ENCODE assay signal across 17 cellular contexts in genomic region chr10:6221192-6221940, GRCh38. TPM values are rescaled to one million over a fixed set of nuclear protein-coding genes. Genes with fewer than 3 reads are reported as not detected.
DNase-seq lines count a peak whose midpoint lies in the region; ATAC-seq and TF ChIP-seq lines count a peak whose summit lies in the region.
"Had no signal": no experiment of that assay in that cellular context is flagged by ENCODE, and none has a peak within 500 bp of the region (broad histone marks: within the 10 kb centered on the region; RNA-seq: fewer than 3 reads in every experiment).

No MANE protein-coding gene starts in this region.

- WGBS in GM23248 (ENCODE audit: low coverage in 1 of 2, low lambda C conversion rate in 2 of 2, missing lambda C conversion rate in 2 of 2), 2 experiments, result 94 to 95% methylated on average over 26 to 29 of the region's 30 CpGs

- H3K27me3 ChIP-seq in A673 (replicated peaks; ENCODE audit: insufficient read depth, low read depth, low read length, poor library complexity) (no peaks in the 10 kb centered on the region), GM23248 (replicated peaks; ENCODE audit: insufficient read depth) (no peaks in the 10 kb centered on the region)
- H3K27me3 ChIP-seq: breast epithelium, uterus had no signal

- H3K4me1 ChIP-seq in A673 (ENCODE audit: insufficient read depth, low read length, poor library complexity, severe bottlenecking) (peaks cover 64% of the 10 kb centered on the region), GM23248 (ENCODE audit: insufficient read depth) (peaks cover 10% of the 10 kb centered on the region)
- H3K4me1 ChIP-seq: breast epithelium, lower lobe of right lung, uterus had no signal

- H3K4me1 Mint-ChIP-seq in endothelial cell (ENCODE audit: unreplicated experiment), result no peaks in the 10 kb centered on the region
- no peaks in the 10 kb centered on the region for H3K4me1 Mint-ChIP-seq in progenitor cell of endocrine pancreas (ENCODE audit: low read depth)

- H3K27ac ChIP-seq in A673 (ENCODE audit: low read depth, low read length, poor library complexity, severe bottlenecking), result peak overlapping the region; percentile 95
- H3K27ac ChIP-seq in GM23248, result peak overlapping the region; percentile 58; the same call in 1 of the 2 replicates
- H3K27ac ChIP-seq: lower lobe of right lung, uterus had no signal

- no TSS peak for BruUV-seq in A673 (replicated peaks; lab: Mats Ljungman, UMichigan)

- H3K9me2 ChIP-seq in GM23248 (ENCODE audit: insufficient read depth), result no peaks in the 10 kb centered on the region

- H3F3A ChIP-seq in GM23248 (ENCODE audit: insufficient read depth), result peaks cover 9% of the 10 kb centered on the region

- POLR2A ChIA-PET in A673 (lab: Charles Lee; ENCODE audit: low non-redundant PET), result no interaction called here

- H3K79me2 ChIP-seq in GM23248 (ENCODE audit: insufficient read depth), result no peaks in the 10 kb centered on the region

- H3K4me3 Mint-ChIP-seq in endothelial cell (ENCODE audit: unreplicated experiment), result peak overlapping the region; percentile 61
- H3K4me3 Mint-ChIP-seq in progenitor cell of endocrine pancreas (ENCODE audit: low read depth), result no peak overlapping the region
- H3K4me3 Mint-ChIP-seq: activated naive CD8-positive, alpha-beta T cell treated with anti-CD3 and anti-CD28 coated beads, Interleukin-2, amount 10 ng/mL, durations not matched to agents 7 days and 5 days; natural killer cell treated with Interleukin-12 subunit alpha and Interleukin-12 subunit beta and Interleukin-15 and Interleukin-18, amount 100 ng/mL, for 72 hours had no signal

- no peak overlapping the region for H3K9ac ChIP-seq in GM23248

- no peak for DNase-seq in A673 (ENCODE audit: low spot score)
- DNase-seq in GM23248, result no peak
- DNase-seq in endothelial cell (ENCODE audit: low spot score), result no peak
- DNase-seq in progenitor cell of endocrine pancreas (ENCODE audit: low spot score, unreplicated experiment), result no peak
- DNase-seq in LoVo (ENCODE audit: low spot score), result no peak
- DNase-seq: activated naive CD8-positive, alpha-beta T cell treated with anti-CD3 and anti-CD28 coated beads, Interleukin-2, amount 10 ng/mL, durations not matched to agents 7 days and 5 days; AML-193; lower lobe of right lung; NCI-H1930; RPMI8226; stimulated activated naive CD4-positive, alpha-beta T cell treated with Interleukin-2 at 50 U/mL for 16 hours; uterus had no signal

- peaks cover 5% of the 10 kb centered on the region for H3K27me3 Mint-ChIP-seq in endothelial cell (ENCODE audit: unreplicated experiment)
- no peaks in the 10 kb centered on the region for H3K27me3 Mint-ChIP-seq in progenitor cell of endocrine pancreas
- H3K27me3 Mint-ChIP-seq: activated naive CD8-positive, alpha-beta T cell treated with anti-CD3 and anti-CD28 coated beads, Interleukin-2, amount 10 ng/mL, durations not matched to agents 7 days and 5 days; natural killer cell treated with Interleukin-12 subunit alpha and Interleukin-12 subunit beta and Interleukin-15 and Interleukin-18, amount 100 ng/mL, for 72 hours had no signal

- H3K4me2 ChIP-seq in GM23248 (ENCODE audit: unreplicated experiment), result no peak overlapping the region

- intact Hi-C loops in A673 (cut with micrococcal nuclease; ENCODE audit: unreplicated experiment), result no loop called here

- TF ChIP-seq CTCF in A673 (conservative IDR thresholded peaks at IDR 0.05; ENCODE audit: low read depth, low read length) (no peak), endothelial cell (IDR thresholded peaks at IDR 0.05; ENCODE audit: unreplicated experiment) (no peak), progenitor cell of endocrine pancreas (IDR thresholded peaks at IDR 0.05; ENCODE audit: unreplicated experiment) (no peak)

- H2AFZ ChIP-seq in GM23248, result no peak overlapping the region

- in situ Hi-C loops in GM23248 (cut with MboI), result no loop called here

- H3K4me3 ChIP-seq in A673 (ENCODE audit: low read depth, low read length, poor library complexity, severe bottlenecking), result no peak overlapping the region
- no peak overlapping the region for H3K4me3 ChIP-seq in GM23248
- H3K4me3 ChIP-seq: breast epithelium, K562, lower lobe of right lung, uterus had no signal

- H3K9me3 Mint-ChIP-seq in endothelial cell (ENCODE audit: unreplicated experiment) (no peaks in the 10 kb centered on the region), progenitor cell of endocrine pancreas (ENCODE audit: low read depth) (no peaks in the 10 kb centered on the region)
- H3K9me3 Mint-ChIP-seq: activated naive CD8-positive, alpha-beta T cell treated with anti-CD3 and anti-CD28 coated beads, Interleukin-2, amount 10 ng/mL, durations not matched to agents 7 days and 5 days; natural killer cell treated with Interleukin-12 subunit alpha and Interleukin-12 subunit beta and Interleukin-15 and Interleukin-18, amount 100 ng/mL, for 72 hours had no signal

- no peaks in the 10 kb centered on the region for H4K20me1 ChIP-seq in GM23248 (ENCODE audit: insufficient read depth)

- CTCF ChIA-PET in A673 (lab: Charles Lee), result no interaction called here

- peak overlapping the region; percentile 53 for H3K27ac Mint-ChIP-seq in endothelial cell (ENCODE audit: unreplicated experiment)
- H3K27ac Mint-ChIP-seq in progenitor cell of endocrine pancreas, result peak overlapping the region; percentile 62
- H3K27ac Mint-ChIP-seq: activated naive CD8-positive, alpha-beta T cell treated with anti-CD3 and anti-CD28 coated beads, Interleukin-2, amount 10 ng/mL, durations not matched to agents 7 days and 5 days; natural killer cell treated with Interleukin-12 subunit alpha and Interleukin-12 subunit beta and Interleukin-15 and Interleukin-18, amount 100 ng/mL, for 72 hours had no signal

- H3K9me3 ChIP-seq in A673 (ENCODE audit: low read depth, low read length, poor library complexity, severe bottlenecking) (no peaks in the 10 kb centered on the region), GM23248 (ENCODE audit: low read depth) (no peaks in the 10 kb centered on the region)
- H3K9me3 ChIP-seq: breast epithelium, lower lobe of right lung, uterus had no signal

- no peak for ATAC-seq in GM19467 (IDR thresholded peaks at IDR 0.05; ENCODE audit: unreplicated experiment)
- no peak for ATAC-seq in GM21381 (IDR thresholded peaks at IDR 0.05; ENCODE audit: unreplicated experiment)
- ATAC-seq: K562 had no signal

- H3K36me3 Mint-ChIP-seq in endothelial cell (ENCODE audit: low read depth, unreplicated experiment) (peaks cover 51% of the 10 kb centered on the region), progenitor cell of endocrine pancreas (ENCODE audit: insufficient read depth) (peaks cover 29% of the 10 kb centered on the region)

- peaks cover 59% of the 10 kb centered on the region for H3K36me3 ChIP-seq in A673 (ENCODE audit: insufficient read depth, low read length, poor library complexity, severe bottlenecking)
- H3K36me3 ChIP-seq in GM23248 (ENCODE audit: low read depth), result peaks cover 52% of the 10 kb centered on the region; the same call in 1 of the 2 replicates
- H3K36me3 ChIP-seq: uterus had no signal

RNA-seq across cellular contexts. Expression of gene PFKFB3, which starts 18.6 kb away (rescaled TPM):
- total RNA-seq in A673 (2021), result 42.8 and 53.0 TPM in 2 replicates
- 14.5 and 23.6 TPM in 2 replicates for total RNA-seq in GM23248 (2014; rRNA removed; shearing (Covaris generic))
- 23.5 and 23.7 TPM in 2 replicates for polyA plus RNA-seq in GM23248 (2016; fragmentation: Nextera tagmentation; extraction: Ambion mirVana)
- total RNA-seq in endothelial cell (ENCODE audit: unreplicated experiment), result 32.3 TPM
- 63.9 and 64.5 TPM in 2 replicates for total RNA-seq in progenitor cell of endocrine pancreas
